Comparison of ENCODE assay signal across 34 cellular contexts in the genomic region with DNA sequence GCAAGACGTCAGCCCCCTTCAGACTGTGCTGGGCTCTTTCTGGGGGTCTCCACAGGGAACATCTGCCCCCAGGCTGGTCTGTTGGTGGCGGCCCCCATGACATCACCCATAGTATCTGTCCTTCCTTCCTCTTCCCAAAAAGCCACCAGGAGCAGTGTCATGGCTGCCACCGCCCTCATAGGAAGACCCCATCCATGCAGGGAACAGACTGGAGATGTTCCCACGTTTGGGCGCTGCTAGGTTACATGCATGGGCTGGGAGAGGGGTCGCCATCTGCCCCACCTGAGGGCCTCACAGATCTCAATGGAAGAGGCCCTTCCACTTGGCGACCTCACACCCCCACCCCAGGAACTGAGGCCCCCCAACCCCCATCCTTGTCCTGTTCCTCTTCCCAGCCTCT. TPM values are rescaled to one million over a fixed set of nuclear protein-coding genes. Genes with fewer than 3 reads are reported as not detected.
"Had no signal": no experiment of that assay in that cellular context is flagged by ENCODE, and none has a peak within 500 bp of the region (broad histone marks: within the 10 kb centered on the region; RNA-seq: fewer than 3 reads in every experiment).

No MANE protein-coding gene starts in this region.

- H3K4me2 ChIP-seq: KMS-11 had no signal

- H3K36me3 ChIP-seq: MG63 had no signal

- H3K9me3 ChIP-seq: MG63 had no signal

- H3K27ac ChIP-seq: KMS-11 had no signal

- H3K4me3 ChIP-seq: MG63 had no signal

- H3K27me3 ChIP-seq: MG63 had no signal

- DNase-seq: Karpas-422, Kasumi-1, MG63, MM.1S, MV-4-11, NCI-H1048, NCI-H1092, NCI-H1092 treated with DMSO at 0.1 percent for 48 hours, NCI-H1105, NCI-H1105 treated with DMSO at 0.1 percent for 48 hours, NCI-H1417 treated with DMSO at 0.1 percent for 48 hours, NCI-H1436, NCI-H1436 treated with DMSO at 0.1 percent for 48 hours, NCI-H146, NCI-H1694, NCI-H1694 treated with DMSO at 0.1 percent for 48 hours, NCI-H187, NCI-H187 treated with DMSO at 0.1 percent for 48 hours, NCI-H1930, NCI-H2029, NCI-H2029 treated with DMSO at 0.1 percent for 48 hours, NCI-H2081, NCI-H2081 treated with DMSO at 0.1 percent for 48 hours, NCI-H2107, NCI-H2171, NCI-H2227 treated with DMSO at 0.1 percent for 48 hours, NCI-H226, NCI-H446, NCI-H446 treated with DMSO at 0.1 percent for 48 hours had no signal

- H3K9ac ChIP-seq: KMS-11 had no signal

RNA-seq across cellular contexts. Expression of a gene that starts 5.1 kb away (rescaled TPM):
- total RNA-seq: LHCN-M2, M059J, MCF 10A, NCI-H460 had no signal

RNA-seq across cellular contexts. Expression of a gene that starts 36.3 kb away (rescaled TPM):
- total RNA-seq: MCF 10A had no signal
